ENCODE assay signal across 12 cellular contexts in the genomic region with DNA sequence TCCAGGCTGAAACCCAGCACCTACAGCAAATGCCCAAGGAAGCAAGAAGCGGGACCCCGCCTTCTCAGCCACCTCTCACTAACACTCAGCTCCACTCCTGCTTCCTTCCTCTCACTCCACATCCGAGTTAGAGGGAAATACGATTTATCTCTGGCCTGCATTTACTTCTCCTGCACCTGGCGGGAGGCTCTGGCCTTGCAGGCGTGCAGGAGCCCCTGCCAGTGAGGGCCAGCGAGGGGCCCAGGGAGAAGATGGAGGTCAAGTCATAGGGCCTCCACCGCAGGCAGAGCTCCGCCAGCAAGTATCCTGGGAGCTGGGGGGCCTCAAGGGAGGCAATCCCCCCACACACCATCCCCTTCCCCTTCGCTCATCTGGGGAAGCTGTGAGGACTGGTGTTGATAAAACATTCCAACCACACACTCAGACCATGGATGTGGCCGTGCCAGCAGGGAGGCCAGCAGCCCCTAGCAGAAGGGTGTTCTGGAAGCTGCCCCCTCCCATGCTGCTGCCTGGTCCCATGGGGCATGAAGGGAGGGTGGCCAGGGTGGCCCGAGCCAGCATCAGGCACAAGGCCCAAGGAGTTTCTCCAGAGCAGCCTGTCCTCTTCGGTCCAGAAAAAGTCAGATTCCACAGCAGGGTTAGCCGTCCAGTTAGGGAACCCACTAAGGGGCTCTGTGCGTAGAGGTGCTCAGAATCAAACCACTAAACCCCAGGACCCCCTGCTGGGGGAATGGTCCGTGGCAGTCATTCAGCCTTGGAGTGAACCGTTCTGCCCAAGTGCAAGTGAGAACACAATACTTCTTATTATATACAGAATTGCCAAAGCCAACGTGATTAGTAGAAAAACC.
DNase-seq lines count a peak whose midpoint lies in the region; ATAC-seq and TF ChIP-seq lines count a peak whose summit lies in the region.
"Had no signal": no experiment of that assay in that cellular context is flagged by ENCODE, and none has a peak within 500 bp of the region (broad histone marks: within the 10 kb centered on the region; RNA-seq: fewer than 3 reads in every experiment).

No MANE protein-coding gene starts in this region.

- DNase-seq in stimulated activated naive CD8-positive, alpha-beta T cell treated with anti-CD3 and anti-CD28 coated beads, Interleukin-15, amount 100 ng/mL, for 72 hours: peak in 1 of 2 donors; percentile 2
- DNase-seq in stimulated activated naive CD8-positive, alpha-beta T cell treated with anti-CD3 and anti-CD28 coated beads, Interleukin-15, Interleukin-2, amounts not matched to agents 100 U/mL and 50 U/mL, for 24 hours: no peak
- DNase-seq in cardiac muscle cell (ENCODE audit: low read depth in 1 of 2, low spot score in 1 of 2) (no peak), prostate gland (ENCODE audit: low spot score) (no peak), NCI-H2196 treated with DMSO at 0.1 percent for 48 hours (lab: John Stamatoyannopoulos, UW; ENCODE audit: unreplicated experiment) (no peak), NCI-H82 treated with DMSO at 0.1 percent for 48 hours (lab: John Stamatoyannopoulos, UW; ENCODE audit: unreplicated experiment) (no peak)
- DNase-seq in activated naive CD8-positive, alpha-beta T cell treated with anti-CD3 and anti-CD28 coated beads for 36 hours: no peak
- DNase-seq: activated CD4-positive, alpha-beta T cell treated with anti-CD3 and anti-CD28 coated beads, Interleukin-2, amount 50 U/mL, for 48 hours; immature natural killer cell; NCI-H1092 had no signal

- peaks cover 3 to 4% of the 10 kb centered on the region in 2 donors for H3K9me3 Mint-ChIP-seq in stimulated activated naive CD8-positive, alpha-beta T cell treated with anti-CD3 and anti-CD28 coated beads, Interleukin-15, amount 100 ng/mL, for 72 hours
- peaks cover 4% of the 10 kb centered on the region for H3K9me3 Mint-ChIP-seq in activated naive CD8-positive, alpha-beta T cell treated with anti-CD3 and anti-CD28 coated beads for 36 hours
- H3K9me3 Mint-ChIP-seq: immature natural killer cell had no signal

- H3K4me1 Mint-ChIP-seq in stimulated activated naive CD8-positive, alpha-beta T cell treated with anti-CD3 and anti-CD28 coated beads, Interleukin-15, amount 100 ng/mL, for 72 hours: peaks cover 36% of the 10 kb centered on the region
- peaks cover 4% of the 10 kb centered on the region for H3K4me1 Mint-ChIP-seq in activated naive CD8-positive, alpha-beta T cell treated with anti-CD3 and anti-CD28 coated beads for 36 hours

- intact Hi-C loops in prostate gland (cut with DNase I): loop anchor here (5.0 kb wide), 3 partner anchors 38 to 107 kb away; no protein-coding TSS in a partner anchor

- no peak overlapping the region for H3K4me3 ChIP-seq in cardiac muscle cell
- H3K4me3 ChIP-seq in prostate gland: no peak overlapping the region

- no peak for TF ChIP-seq CTCF in cardiac muscle cell (IDR thresholded peaks at IDR 0.05; ENCODE audit: low read depth, low read length)
- TF ChIP-seq CTCF in prostate gland (IDR thresholded peaks at IDR 0.05): no peak

- H3K36me3 ChIP-seq in cardiac muscle cell (no peaks in the 10 kb centered on the region), prostate gland (no peaks in the 10 kb centered on the region)

- WGBS in prostate gland: 76% methylated on average over 17 of the region's 18 CpGs

- H3K27me3 ChIP-seq in cardiac muscle cell (no peaks in the 10 kb centered on the region), prostate gland (replicated peaks; ENCODE audit: insufficient read depth) (no peaks in the 10 kb centered on the region)

- H3K9me3 ChIP-seq in cardiac muscle cell (ENCODE audit: low read depth): no peaks in the 10 kb centered on the region
- no peaks in the 10 kb centered on the region for H3K9me3 ChIP-seq in prostate gland

- H3K36me3 Mint-ChIP-seq in activated naive CD8-positive, alpha-beta T cell treated with anti-CD3 and anti-CD28 coated beads for 36 hours: peaks cover 8% of the 10 kb centered on the region

- peaks cover 30% of the 10 kb centered on the region for H3K4me1 ChIP-seq in cardiac muscle cell (ENCODE audit: low read depth)
- peaks cover 15% of the 10 kb centered on the region for H3K4me1 ChIP-seq in prostate gland (replicated peaks)

- no peaks in the 10 kb centered on the region for H3K27me3 Mint-ChIP-seq in stimulated activated naive CD8-positive, alpha-beta T cell treated with anti-CD3 and anti-CD28 coated beads, Interleukin-15, amount 100 ng/mL, for 72 hours
- no peaks in the 10 kb centered on the region for H3K27me3 Mint-ChIP-seq in activated naive CD8-positive, alpha-beta T cell treated with anti-CD3 and anti-CD28 coated beads for 36 hours

- H3K4me3 Mint-ChIP-seq in stimulated activated naive CD8-positive, alpha-beta T cell treated with anti-CD3 and anti-CD28 coated beads, Interleukin-15, amount 100 ng/mL, for 72 hours: no peak overlapping the region
- H3K4me3 Mint-ChIP-seq in activated naive CD8-positive, alpha-beta T cell treated with anti-CD3 and anti-CD28 coated beads for 36 hours: no peak overlapping the region
- H3K4me3 Mint-ChIP-seq: immature natural killer cell had no signal

- H3K27ac Mint-ChIP-seq in stimulated activated naive CD8-positive, alpha-beta T cell treated with anti-CD3 and anti-CD28 coated beads, Interleukin-15, amount 100 ng/mL, for 72 hours: peak overlapping the region; percentile 74 to 83
- H3K27ac Mint-ChIP-seq in activated naive CD8-positive, alpha-beta T cell treated with anti-CD3 and anti-CD28 coated beads for 36 hours: no peak overlapping the region

- H3K27ac ChIP-seq in cardiac muscle cell: peak overlapping the region; percentile 50
- H3K27ac ChIP-seq in prostate gland: peak overlapping the region; percentile 56 to 62

- no peak for ATAC-seq in stimulated activated naive CD8-positive, alpha-beta T cell treated with anti-CD3 and anti-CD28 coated beads, Interleukin-15, amount 100 ng/mL, for 72 hours
- ATAC-seq in stimulated activated naive CD8-positive, alpha-beta T cell treated with anti-CD3 and anti-CD28 coated beads, Interleukin-15, Interleukin-2, amounts not matched to agents 100 U/mL and 50 U/mL, for 24 hours: no peak
- ATAC-seq in GM18868 (IDR thresholded peaks at IDR 0.05; ENCODE audit: unreplicated experiment): no peak
- ATAC-seq: Panc1 had no signal

- TF ChIP-seq POLR2A in prostate gland (IDR thresholded peaks at IDR 0.05): no peak
